14 cellular contexts compared by ENCODE assay signal in the genomic region with DNA sequence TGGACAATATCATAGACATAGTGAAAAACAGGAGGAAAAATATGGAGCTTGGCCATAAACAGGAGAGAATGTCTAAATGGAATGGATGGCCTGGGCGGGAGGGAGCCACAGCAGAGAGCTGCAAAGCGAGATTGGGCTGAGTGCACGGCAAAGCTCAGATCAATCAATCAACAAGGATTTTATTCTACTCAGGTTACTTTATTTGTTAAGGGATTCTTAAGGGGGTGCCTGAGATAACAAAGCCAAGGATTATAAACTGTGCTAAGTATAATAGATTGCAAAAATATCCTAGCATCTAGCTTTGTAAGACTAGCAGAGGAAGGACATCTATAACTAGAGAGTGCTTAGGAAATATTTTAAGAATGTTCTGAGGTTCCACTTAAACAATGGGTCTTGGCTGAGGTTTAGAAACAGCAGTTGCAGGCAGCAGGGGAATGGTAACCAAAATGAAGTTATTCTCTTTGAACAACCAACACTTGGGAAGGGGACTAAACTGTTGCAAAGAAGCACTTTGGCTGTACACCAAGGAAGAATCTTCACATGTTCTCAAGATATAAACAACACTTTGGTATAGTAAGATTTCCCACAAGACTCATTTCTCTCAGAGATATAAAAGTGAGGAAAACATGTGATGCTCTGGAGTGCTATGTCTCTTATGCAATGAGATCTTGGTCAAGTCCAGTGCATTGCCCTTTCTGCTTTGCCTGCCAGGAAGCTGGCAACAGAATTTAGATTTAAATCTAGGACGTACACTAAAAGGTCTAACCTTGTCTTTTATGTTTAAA. TPM values are rescaled to one million over a fixed set of nuclear protein-coding genes. Genes with fewer than 3 reads are reported as not detected.
DNase-seq lines count a peak whose midpoint lies in the region; ATAC-seq and TF ChIP-seq lines count a peak whose summit lies in the region.
"Had no signal": no experiment of that assay in that cellular context is flagged by ENCODE, and none has a peak within 500 bp of the region (broad histone marks: within the 10 kb centered on the region; RNA-seq: fewer than 3 reads in every experiment).

No MANE protein-coding gene starts in this region.

- TF ChIP-seq POLR2A in GM18505 (IDR thresholded peaks at IDR 0.05; ENCODE audit: borderline replicate concordance, extremely low read depth, insufficient read depth, insufficient read length) = no peak

- no peak for TF ChIP-seq CTCF in omental fat pad (IDR thresholded peaks at IDR 0.05)

- peak; percentile 11 for ATAC-seq in omental fat pad (ENCODE audit: low FRiP score)
- no peak for ATAC-seq in GM18505 (IDR thresholded peaks at IDR 0.05; ENCODE audit: unreplicated experiment)
- no peak for ATAC-seq in GM21619 (IDR thresholded peaks at IDR 0.05; ENCODE audit: unreplicated experiment)

- peak; percentile 18 for DNase-seq in DMS79 (lab: John Stamatoyannopoulos, UW)
- DNase-seq in NCI-H82 (lab: John Stamatoyannopoulos, UW) = peak; percentile 67
- DNase-seq in fibroblast of peridontal ligament (ENCODE audit: extremely low read depth) = peak; percentile 70
- no peak for DNase-seq in omental fat pad (ENCODE audit: low spot score)
- no peak for DNase-seq in activated CD4-positive, alpha-beta T cell treated with anti-CD3 and anti-CD28 coated beads for 4 hours
- DNase-seq in GM19238 (ENCODE audit: insufficient read length, low spot score) = no peak
- DNase-seq: activated CD4-positive, alpha-beta T cell treated with anti-CD3 and anti-CD28 coated beads, Interleukin-2, amount 10 ng/mL, durations not matched to agents 7 days and 5 days; brain microvascular endothelial cell; NCI-H2081 treated with DMSO at 0.1 percent for 48 hours; SW 1271 had no signal

RNA-seq across cellular contexts. Expression of gene TMEM212, which starts 35.5 kb away (rescaled TPM):
- total RNA-seq in omental fat pad = not detected
- total RNA-seq: activated CD4-positive, alpha-beta T cell treated with anti-CD3 and anti-CD28 coated beads, Interleukin-2, amount 10 ng/mL, durations not matched to agents 7 days and 5 days; Daoy; LHCN-M2 had no signal

Comparison
In these comparisons a context has a peak if more than half of its experiments do, and no peak if none do; other contexts are left out.
1. DNase-seq: peak in DMS79 (single experiment), NCI-H82 (single experiment) and fibroblast of peridontal ligament (single experiment); none in omental fat pad (single experiment), activated CD4-positive, alpha-beta T cell treated with anti-CD3 and anti-CD28 coated beads for 4 hours (0 of 2) and GM19238 (single experiment).